ENCODE assay signal across 19 cellular contexts in the genomic region with DNA sequence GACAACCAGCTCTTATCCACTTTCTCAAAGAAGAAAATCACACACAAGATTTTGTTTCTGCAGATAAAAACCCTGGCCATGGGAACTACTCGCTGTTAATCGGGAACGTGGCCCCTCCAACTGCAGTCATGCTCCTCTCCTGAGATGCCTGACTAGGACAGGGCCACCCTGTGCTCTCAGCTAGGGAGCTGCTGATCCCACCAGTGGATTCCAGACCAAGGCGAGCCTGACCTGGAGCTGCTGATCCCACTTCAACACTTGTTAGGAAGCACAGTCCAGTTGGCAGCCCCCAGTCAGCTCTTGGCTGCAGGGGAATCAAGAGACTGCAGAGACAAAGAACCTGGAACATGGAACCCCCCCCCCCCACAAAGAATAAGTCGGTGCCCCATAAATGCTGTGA.
DNase-seq lines count a peak whose midpoint lies in the region; TF ChIP-seq lines count a peak whose summit lies in the region.
"Had no signal": no experiment of that assay in that cellular context is flagged by ENCODE, and none has a peak within 500 bp of the region (broad histone marks: within the 10 kb centered on the region; RNA-seq: fewer than 3 reads in every experiment).

No MANE protein-coding gene starts in this region.

- no peak overlapping the region for H4K91ac ChIP-seq in H9 (ENCODE audit: insufficient read length, low read depth, low read length)

- H3T11ph ChIP-seq in H9 (ENCODE audit: low read length) = no peak overlapping the region

- H4K5ac ChIP-seq in H9 (ENCODE audit: insufficient read length, low read depth, low read length) = no peak overlapping the region

- no peak overlapping the region for H2AFZ ChIP-seq in H9 (ENCODE audit: low read length)

- no peak overlapping the region for H3K56ac ChIP-seq in H9 (ENCODE audit: insufficient read length, low read depth, low read length)

- H3K14ac ChIP-seq in H9 (ENCODE audit: insufficient read depth, low read length) = peak overlapping the region; percentile 72; the same call in 1 of the 2 replicates

- H3K23me2 ChIP-seq in H9 (ENCODE audit: insufficient read length, low read depth, low read length, poor library complexity, severe bottlenecking) = no peaks in the 10 kb centered on the region

- in situ Hi-C loops in KBM-7 (cut with MboI; ENCODE audit: low pct_unique_long_range_greater_than_20kb, low sequenced_read_pairs) = no loop called here

- H3K18ac ChIP-seq in H9 (ENCODE audit: insufficient read length, low read depth, low read length) = no peak overlapping the region

- H3K27me3 Mint-ChIP-seq in H9 (ENCODE audit: low read depth) (no peaks in the 10 kb centered on the region), osteocyte (ENCODE audit: unreplicated experiment) (no peaks in the 10 kb centered on the region), type B pancreatic cell (peaks cover 17% of the 10 kb centered on the region), chondrocyte (ENCODE audit: low read depth) (peaks cover 2% of the 10 kb centered on the region)
- H3K27me3 Mint-ChIP-seq: CD4-positive, alpha-beta T cell had no signal

- H3K79me2 ChIP-seq in H9 (ENCODE audit: insufficient read depth, low read length) = no peaks in the 10 kb centered on the region

- H3K27ac ChIP-seq in BLaER1 (no peak overlapping the region), H9 (ENCODE audit: insufficient read length, low read depth, low read length) (no peak overlapping the region)
- H3K27ac ChIP-seq: C4-2B had no signal

- H4K20me1 ChIP-seq in BLaER1 (no peaks in the 10 kb centered on the region), H9 (ENCODE audit: control insufficient read depth, insufficient read depth, insufficient read length) (no peaks in the 10 kb centered on the region)
- H4K20me1 ChIP-seq: BLaER1 treated with 17β-estradiol and CSF1 and Interleukin-3, amounts not matched to agents 10 nM and 100 nM had no signal

- H2BK120ac ChIP-seq in H9 (ENCODE audit: low read depth, low read length, poor library complexity, severe bottlenecking) = no peak overlapping the region

- H3K4me1 ChIP-seq in BLaER1 = peaks cover 53% of the 10 kb centered on the region
- no peaks in the 10 kb centered on the region for H3K4me1 ChIP-seq in H9 (ENCODE audit: insufficient read depth, low read length)
- H3K4me1 ChIP-seq: BE2C, Caco-2 had no signal

- H2BK5ac ChIP-seq in H9 (ENCODE audit: insufficient read length, low read length) = no peak overlapping the region

- no peak overlapping the region for H2AK5ac ChIP-seq in H9 (ENCODE audit: insufficient read length, low read length)

- no peaks in the 10 kb centered on the region for H3K27me3 ChIP-seq in BLaER1
- no peaks in the 10 kb centered on the region for H3K27me3 ChIP-seq in H9 (ENCODE audit: insufficient read depth, low read length)
- H3K27me3 ChIP-seq: BE2C; BLaER1 treated with 17β-estradiol and CSF1 and Interleukin-3, amounts not matched to agents 10 nM and 100 nM had no signal

- H3K36me3 Mint-ChIP-seq in H9 (ENCODE audit: insufficient read depth in 1 of 3, low read depth in 3 of 3) (no peaks in the 10 kb centered on the region), osteocyte (ENCODE audit: unreplicated experiment) (no peaks in the 10 kb centered on the region), type B pancreatic cell (no peaks in the 10 kb centered on the region), chondrocyte (ENCODE audit: low read depth) (no peaks in the 10 kb centered on the region)
- H3K36me3 Mint-ChIP-seq: CD8-positive, alpha-beta T cell had no signal

- no peaks in the 10 kb centered on the region for H3K36me3 ChIP-seq in BLaER1
- H3K36me3 ChIP-seq: BE2C; BLaER1 treated with 17β-estradiol and CSF1 and Interleukin-3, amounts not matched to agents 10 nM and 100 nM had no signal

- H3K9me3 ChIP-seq in BLaER1 (no peaks in the 10 kb centered on the region), H9 (ENCODE audit: control insufficient read depth, low read depth, low read length) (no peaks in the 10 kb centered on the region)
- H3K9me3 ChIP-seq: BE2C, Caco-2 had no signal

- H3K4me3 ChIP-seq in BLaER1 = no peak overlapping the region
- H3K4me3 ChIP-seq: BLaER1 treated with 17β-estradiol and CSF1 and Interleukin-3, amounts not matched to agents 10 nM and 100 nM; GM12878 had no signal

- WGBS in H9 (ENCODE audit: extremely low coverage, insufficient read length, low lambda C conversion rate) = no CpG with 5 or more reads among the region's 5 CpGs

- peaks cover 0 to 4% of the 10 kb centered on the region in 2 experiments; a peak in 1 of 5 replicates for H3K9me3 Mint-ChIP-seq in H9
- H3K9me3 Mint-ChIP-seq in osteocyte (ENCODE audit: unreplicated experiment) = peaks cover 19% of the 10 kb centered on the region
- no peaks in the 10 kb centered on the region for H3K9me3 Mint-ChIP-seq in type B pancreatic cell
- peaks cover 4% of the 10 kb centered on the region for H3K9me3 Mint-ChIP-seq in chondrocyte (ENCODE audit: low read depth)
- H3K9me3 Mint-ChIP-seq: CD4-positive, alpha-beta T cell; CD8-positive, alpha-beta T cell had no signal

- H4K8ac ChIP-seq in H9 (replicated peaks; ENCODE audit: insufficient read length, low read depth, low read length) = no peak overlapping the region

- no peak for TF ChIP-seq CTCF in H9 (conservative IDR thresholded peaks at IDR 0.05)
- TF ChIP-seq CTCF in osteocyte (IDR thresholded peaks at IDR 0.05) = no peak
- TF ChIP-seq CTCF in type B pancreatic cell (conservative IDR thresholded peaks at IDR 0.05) = no peak
- no peak for TF ChIP-seq CTCF in GM10266 (IDR thresholded peaks at IDR 0.05; ENCODE audit: control insufficient read depth, insufficient read depth, low read depth, missing control alignments)
- TF ChIP-seq CTCF in chondrocyte (IDR thresholded peaks at IDR 0.05) = no peak

- H3K4me1 Mint-ChIP-seq in H9 (peaks cover 9 to 15% of the 10 kb centered on the region in 2 experiments), osteocyte (ENCODE audit: unreplicated experiment) (no peaks in the 10 kb centered on the region), type B pancreatic cell (ENCODE audit: unreplicated experiment) (no peaks in the 10 kb centered on the region), chondrocyte (ENCODE audit: low read depth) (no peaks in the 10 kb centered on the region)

- H3K27ac Mint-ChIP-seq in H9 = no peak overlapping the region
- H3K27ac Mint-ChIP-seq in osteocyte (ENCODE audit: unreplicated experiment) = no peak overlapping the region
- H3K27ac Mint-ChIP-seq in type B pancreatic cell = no peak overlapping the region
- no peak overlapping the region for H3K27ac Mint-ChIP-seq in chondrocyte (ENCODE audit: unreplicated experiment)
- H3K27ac Mint-ChIP-seq: CD4-positive, alpha-beta T cell; CD8-positive, alpha-beta T cell had no signal

- no peak overlapping the region for H3K4me3 Mint-ChIP-seq in H9
- H3K4me3 Mint-ChIP-seq in osteocyte (ENCODE audit: unreplicated experiment) = no peak overlapping the region
- H3K4me3 Mint-ChIP-seq in type B pancreatic cell = no peak overlapping the region
- H3K4me3 Mint-ChIP-seq in chondrocyte (ENCODE audit: unreplicated experiment) = no peak overlapping the region
- H3K4me3 Mint-ChIP-seq: CD4-positive, alpha-beta T cell; CD8-positive, alpha-beta T cell had no signal

- no peak overlapping the region for H2BK20ac ChIP-seq in H9 (ENCODE audit: low read depth, low read length, poor library complexity, severe bottlenecking)

- DNase-seq in H9 (no peak), osteocyte (ENCODE audit: extremely low spot score, unreplicated experiment) (peak; percentile 63), type B pancreatic cell (ENCODE audit: extremely low spot score, unreplicated experiment) (peak; percentile 40), KBM-7 (no peak), GM10266 (ENCODE audit: extremely low spot score) (no peak), chondrocyte (ENCODE audit: low spot score) (no peak)
- DNase-seq: 8988T; ACHN; BE2C; Caco-2; Calu3; CD4-positive, alpha-beta T cell; CD8-positive, alpha-beta T cell; DMS79 treated with DMSO at 0.1 percent for 48 hours; GF-D8 had no signal

- peak overlapping the region; percentile 65; the same call in 1 of the 2 replicates for H3K4me2 ChIP-seq in BLaER1
- no peak overlapping the region for H3K4me2 ChIP-seq in H9 (ENCODE audit: insufficient read depth, insufficient read length, low read length)

- H3K23ac ChIP-seq in H9 (ENCODE audit: insufficient read length, low read depth, low read length) = no peak overlapping the region

- H3K9ac ChIP-seq in BLaER1 = no peak overlapping the region
- no peak overlapping the region for H3K9ac ChIP-seq in H9 (ENCODE audit: extremely low read depth, insufficient read length, low read length)
- H3K9ac ChIP-seq: BLaER1 treated with 17β-estradiol and CSF1 and Interleukin-3, amounts not matched to agents 10 nM and 100 nM had no signal

- no peaks in the 10 kb centered on the region for H3K79me1 ChIP-seq in H9 (ENCODE audit: insufficient read depth, low read depth, low read length, poor library complexity, severe bottlenecking)

- no peak overlapping the region for H3K4ac ChIP-seq in H9 (ENCODE audit: low read depth, low read length)

- H2BK15ac ChIP-seq in H9 (ENCODE audit: low read depth, low read length) = no peak overlapping the region

- no peak overlapping the region for H2BK12ac ChIP-seq in H9 (ENCODE audit: insufficient read length, low read depth, low read length)

Comparison
In these comparisons a context has a peak if more than half of its experiments do, and no peak if none do; other contexts are left out.
1. DNase-seq: peak in osteocyte (single experiment) and type B pancreatic cell (single experiment); none in H9 (single experiment), KBM-7 (single experiment), GM10266 (single experiment) and chondrocyte (single experiment).